In the genomic region with DNA sequence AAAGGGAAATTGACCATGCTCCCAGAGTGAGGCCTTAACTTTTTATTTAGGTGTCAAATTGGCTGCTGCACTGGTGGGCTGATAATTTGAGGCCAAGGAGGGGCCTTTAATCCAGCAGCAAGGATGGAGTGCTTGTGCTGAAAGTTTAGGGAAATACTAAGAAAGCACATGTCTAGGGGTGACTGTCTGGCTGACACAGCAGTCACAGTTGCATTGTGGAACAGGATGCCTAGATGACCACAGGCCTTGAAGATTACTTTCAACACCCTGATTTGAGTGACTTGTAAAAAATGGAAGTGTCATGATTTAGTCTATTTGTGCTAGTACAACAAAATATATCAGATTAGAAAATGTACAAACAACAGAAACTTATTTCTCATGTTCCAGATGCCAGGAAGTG, we compare ENCODE assay signal across 21 cellular contexts.
"Had no signal": no experiment of that assay in that cellular context is flagged by ENCODE, and none has a peak within 500 bp of the region (broad histone marks: within the 10 kb centered on the region; RNA-seq: fewer than 3 reads in every experiment).

No MANE protein-coding gene starts in this region.

- DNase-seq: effector memory CD8-positive, alpha-beta T cell; foreskin fibroblast; glutamatergic neuron; kidney; left cardiac atrium; left ventricle myocardium superior; mesendoderm; naive B cell; nephron progenitor cell; psoas muscle; retina; spleen; stimulated activated CD4-positive, alpha-beta T cell treated with anti-CD3 and anti-CD28 coated beads, Interleukin-15, amount 100 ng/mL, for 24 hours; stimulated activated CD4-positive, alpha-beta T cell treated with anti-CD3 and anti-CD28 coated beads, Interleukin-1b, Interleukin-23, amount 100 ng/mL, for 48 hours; stimulated activated CD4-positive, alpha-beta T cell treated with anti-CD3 and anti-CD28 coated beads, Interleukin-4, amount 100 ng/mL, for 24 hours; tibial artery had no signal

- H3K27me3 ChIP-seq: esophagus muscularis mucosa, gastroesophageal sphincter, spleen, tibial artery had no signal

- H3K4me1 ChIP-seq: esophagus muscularis mucosa, gastroesophageal sphincter, psoas muscle, tibial artery had no signal

- H3K36me3 ChIP-seq: esophagus muscularis mucosa, gastroesophageal sphincter, spleen, tibial artery had no signal

- H3K9me3 ChIP-seq: esophagus muscularis mucosa, gastroesophageal sphincter, psoas muscle, spleen had no signal

- FAIRE-seq: kidney had no signal

- ATAC-seq: effector memory CD8-positive, alpha-beta T cell; gastroesophageal sphincter; left ventricle myocardium superior; psoas muscle; sciatic nerve; stimulated activated memory B cell treated with anti-CD40 and anti-IgM and Interleukin-4, amounts not matched to agents 10 μg/mL and 1 μg/mL and 100 μg/mL, for 72 hours had no signal

- H3K4me3 ChIP-seq: esophagus muscularis mucosa, gastroesophageal sphincter, psoas muscle, spleen, tibial artery had no signal

- H3K27ac ChIP-seq: epithelial cell of prostate, esophagus muscularis mucosa, gastroesophageal sphincter, psoas muscle, spleen, tibial artery had no signal
